Comparison of ENCODE assay signal across 1 cellular context in the genomic region with DNA sequence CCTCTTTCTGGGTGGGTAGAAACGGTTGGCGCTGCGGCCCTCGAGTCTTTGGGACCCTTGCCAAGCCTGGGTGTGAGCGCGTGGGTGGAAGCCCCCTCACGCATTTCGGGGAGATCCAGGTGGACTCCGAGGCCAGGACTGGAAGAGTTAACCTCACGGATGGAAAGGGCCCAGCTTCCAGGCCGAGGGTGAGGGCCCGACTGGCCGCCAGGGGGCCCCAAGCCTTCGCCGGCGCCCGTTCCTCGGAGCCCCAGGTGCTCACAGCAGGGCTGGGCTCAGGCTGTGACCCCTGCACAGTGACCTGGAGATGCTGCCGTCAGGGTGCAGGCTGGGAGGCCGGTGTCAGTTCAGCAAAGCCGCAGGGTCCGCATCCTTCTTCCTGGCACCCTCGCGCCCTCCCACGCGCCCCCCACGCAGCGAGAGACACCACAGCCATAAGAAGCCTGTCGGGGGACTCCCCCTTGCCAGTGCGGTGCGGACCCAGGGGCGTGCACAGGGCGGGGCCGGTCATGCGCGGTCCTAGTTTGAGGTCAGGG.
A peak's percentile ranks its signal among the peaks of the same experiment; 100 is the strongest.
TF ChIP-seq lines count a peak whose summit lies in the region.

No MANE protein-coding gene starts in this region.

TF ChIP-seq in WTC11, 78 proteins besides CTCF, POLR2A, EP300 and RAD21 (continued from another document):
- TF ChIP-seq AFF4 (CRISPR knock-in tag; IDR thresholded peaks at IDR 0.05; ENCODE audit: borderline replicate concordance) (no peak), GRHL2 (CRISPR knock-in tag; IDR thresholded peaks at IDR 0.05; ENCODE audit: insufficient replicate concordance, severe bottlenecking) (no peak), TCF7 (CRISPR knock-in tag; IDR thresholded peaks at IDR 0.05; ENCODE audit: low read depth) (0 out of 2 replicates have a peak, but pooled peaks have one; percentile 28), GTF2I (CRISPR knock-in tag; conservative IDR thresholded peaks at IDR 0.05) (no peak), NR2C2 (CRISPR knock-in tag; IDR thresholded peaks at IDR 0.05) (no peak), ZNF423 (CRISPR knock-in tag; IDR thresholded peaks at IDR 0.05) (peak; percentile 100), ZNF425 (CRISPR knock-in tag; conservative IDR thresholded peaks at IDR 0.05) (no peak), ZNF671 (CRISPR knock-in tag; IDR thresholded peaks at IDR 0.05) (no peak), HMGA2 (CRISPR knock-in tag; IDR thresholded peaks at IDR 0.05) (no peak), SP1 (CRISPR knock-in tag; conservative IDR thresholded peaks at IDR 0.05) (peak; percentile 100), MAX (CRISPR knock-in tag; IDR thresholded peaks at IDR 0.05) (peak; percentile 43; the same call in 1 of the 2 replicates), CREB1 (CRISPR knock-in tag; IDR thresholded peaks at IDR 0.05) (no peak), ETV6 (CRISPR knock-in tag; IDR thresholded peaks at IDR 0.05) (peak; percentile 49; the same call in 1 of the 2 replicates), ZNF512 (CRISPR knock-in tag; IDR thresholded peaks at IDR 0.05; ENCODE audit: borderline replicate concordance) (no peak)
- TF ChIP-seq, protein P1, sequence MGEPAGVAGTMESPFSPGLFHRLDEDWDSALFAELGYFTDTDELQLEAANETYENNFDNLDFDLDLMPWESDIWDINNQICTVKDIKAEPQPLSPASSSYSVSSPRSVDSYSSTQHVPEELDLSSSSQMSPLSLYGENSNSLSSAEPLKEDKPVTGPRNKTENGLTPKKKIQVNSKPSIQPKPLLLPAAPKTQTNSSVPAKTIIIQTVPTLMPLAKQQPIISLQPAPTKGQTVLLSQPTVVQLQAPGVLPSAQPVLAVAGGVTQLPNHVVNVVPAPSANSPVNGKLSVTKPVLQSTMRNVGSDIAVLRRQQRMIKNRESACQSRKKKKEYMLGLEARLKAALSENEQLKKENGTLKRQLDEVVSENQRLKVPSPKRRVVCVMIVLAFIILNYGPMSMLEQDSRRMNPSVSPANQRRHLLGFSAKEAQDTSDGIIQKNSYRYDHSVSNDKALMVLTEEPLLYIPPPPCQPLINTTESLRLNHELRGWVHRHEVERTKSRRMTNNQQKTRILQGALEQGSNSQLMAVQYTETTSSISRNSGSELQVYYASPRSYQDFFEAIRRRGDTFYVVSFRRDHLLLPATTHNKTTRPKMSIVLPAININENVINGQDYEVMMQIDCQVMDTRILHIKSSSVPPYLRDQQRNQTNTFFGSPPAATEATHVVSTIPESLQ (CRISPR knock-in tag; IDR thresholded peaks at IDR 0.05), result no peak
- TF ChIP-seq, protein P2, sequence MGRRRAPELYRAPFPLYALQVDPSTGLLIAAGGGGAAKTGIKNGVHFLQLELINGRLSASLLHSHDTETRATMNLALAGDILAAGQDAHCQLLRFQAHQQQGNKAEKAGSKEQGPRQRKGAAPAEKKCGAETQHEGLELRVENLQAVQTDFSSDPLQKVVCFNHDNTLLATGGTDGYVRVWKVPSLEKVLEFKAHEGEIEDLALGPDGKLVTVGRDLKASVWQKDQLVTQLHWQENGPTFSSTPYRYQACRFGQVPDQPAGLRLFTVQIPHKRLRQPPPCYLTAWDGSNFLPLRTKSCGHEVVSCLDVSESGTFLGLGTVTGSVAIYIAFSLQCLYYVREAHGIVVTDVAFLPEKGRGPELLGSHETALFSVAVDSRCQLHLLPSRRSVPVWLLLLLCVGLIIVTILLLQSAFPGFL (CRISPR knock-in tag; IDR thresholded peaks at IDR 0.05; ENCODE audit: borderline replicate concordance), result no peak
